8 cellular contexts compared by ENCODE assay signal in genomic region chr5:138491284-138491648, GRCh38. TPM values are rescaled to one million over a fixed set of nuclear protein-coding genes. Genes with fewer than 3 reads are reported as not detected.
A peak's percentile ranks its signal among the peaks of the same experiment; 100 is the strongest.
DNase-seq lines count a peak whose midpoint lies in the region; ATAC-seq and TF ChIP-seq lines count a peak whose summit lies in the region.

No MANE protein-coding gene starts in this region.

- POLR2A ChIA-PET in Panc1 (lab: Charles Lee): no interaction called here

- no peak for TF ChIP-seq CTCF in GM12864 (IDR thresholded peaks at IDR 0.05; ENCODE audit: low read depth, low read length, missing control alignments)
- TF ChIP-seq CTCF in Panc1 (IDR thresholded peaks at IDR 0.05): no peak
- TF ChIP-seq CTCF in fibroblast of mammary gland (conservative IDR thresholded peaks at IDR 0.05; ENCODE audit: control insufficient read depth, insufficient read depth, low read depth, low read length): no peak
- no peak for TF ChIP-seq CTCF in retinal pigment epithelial cell (conservative IDR thresholded peaks at IDR 0.05; ENCODE audit: low read depth, low read length)

- H3K36me3 ChIP-seq in Panc1 (ENCODE audit: control insufficient read depth, insufficient read depth, low read length): no peaks in the 10 kb centered on the region

- CTCF ChIA-PET in Panc1 (lab: Charles Lee): no interaction called here

- H3K4me1 ChIP-seq in Panc1 (ENCODE audit: control insufficient read depth, insufficient read depth, low read length): peaks cover 4% of the 10 kb centered on the region; the same call in 1 of the 2 replicates

- no peaks in the 10 kb centered on the region for H3K27me3 ChIP-seq in Panc1 (ENCODE audit: control insufficient read depth, insufficient read depth, low read length)

- intact Hi-C loops in Panc1 (cut with micrococcal nuclease; ENCODE audit: unreplicated experiment): no loop called here

- H3K4me3 ChIP-seq in GM12864 (ENCODE audit: low read depth, low read length): peak overlapping the region; percentile 43
- H3K4me3 ChIP-seq in Panc1 (ENCODE audit: low read depth in 2 of 2, low read length in 2 of 2): peak overlapping the region; percentile 45 to 65
- H3K4me3 ChIP-seq in fibroblast of mammary gland (ENCODE audit: control insufficient read depth, low read depth, low read length): peak overlapping the region; percentile 47
- H3K4me3 ChIP-seq in retinal pigment epithelial cell (ENCODE audit: low read length): peak overlapping the region; percentile 44

- BruUV-seq in Panc1 (replicated peaks; lab: Mats Ljungman, UMichigan): no TSS peak

- in situ Hi-C loops in Panc1 (cut with HindIII; ENCODE audit: low pct_unique_long_range_greater_than_20kb, low sequenced_read_pairs): no loop called here

- no peak overlapping the region for H3K27ac ChIP-seq in Panc1 (ENCODE audit: low read length)

- no peak for DNase-seq in GM12864 (ENCODE audit: low read depth)
- no peak for DNase-seq in Panc1 (ENCODE audit: low read depth, low spot score)
- DNase-seq in fibroblast of mammary gland (ENCODE audit: low read depth): no peak
- no peak for DNase-seq in retinal pigment epithelial cell (ENCODE audit: low read depth)
- no peak for DNase-seq in NCI-H2081 treated with DMSO at 0.1 percent for 48 hours (lab: John Stamatoyannopoulos, UW)
- no peak for DNase-seq in SKM-1 treated with dmso at 0.1 percent for 144 hours (lab: John Stamatoyannopoulos, UW; ENCODE audit: unreplicated experiment)
- DNase-seq in NCI-H1436 treated with DMSO at 0.1 percent for 48 hours (lab: John Stamatoyannopoulos, UW): no peak

- ATAC-seq in Panc1: no peak
- no peak for ATAC-seq in GM19324 (IDR thresholded peaks at IDR 0.05; ENCODE audit: low FRiP score, unreplicated experiment)

- H3K9me3 ChIP-seq in Panc1 (ENCODE audit: control insufficient read depth, insufficient read depth, low read depth, low read length): no peaks in the 10 kb centered on the region

RNA-seq across cellular contexts. Expression of gene EGR1, which starts 26.0 kb away (rescaled TPM):
- 12.0 TPM for total RNA-seq in Panc1 (2021; ENCODE audit: unreplicated experiment)
- polyA plus RNA-seq in Panc1 (2012; ENCODE audit: insufficient read length): 14.0 TPM

RNA-seq across cellular contexts. Expression of gene ETF1, which starts 51.8 kb away (rescaled TPM):
- 168 TPM for total RNA-seq in Panc1 (2021; ENCODE audit: unreplicated experiment)
- polyA plus RNA-seq in Panc1 (2012; ENCODE audit: insufficient read length): 82.6 TPM

RNA-seq across cellular contexts. Expression of gene REEP2, which starts 52.4 kb away (rescaled TPM):
- total RNA-seq in Panc1 (2021; ENCODE audit: unreplicated experiment): 6.5 TPM
- 13.3 TPM for polyA plus RNA-seq in Panc1 (2012; ENCODE audit: insufficient read length)
